In genomic region chr10:33016988-33017387, GRCh38 we compare ENCODE assay signal across 2 cellular contexts.
TF ChIP-seq lines count a peak whose summit lies in the region.

No MANE protein-coding gene starts in this region.

TF ChIP-seq in SK-N-SH treated with all-trans-retinoic acid at 6 μM for 48 hours, 23 proteins besides CTCF, POLR2A, EP300 and RAD21:
- TF ChIP-seq CSRNP3 (CRISPR knock-in tag; IDR thresholded peaks at IDR 0.05) (no peak), ZNF565 (CRISPR knock-in tag; conservative IDR thresholded peaks at IDR 0.05; ENCODE audit: low read depth) (no peak), ZNF8 (CRISPR knock-in tag; IDR thresholded peaks at IDR 0.05) (peak; percentile 51; the same call in 1 of the 2 replicates), BACH2 (CRISPR knock-in tag; IDR thresholded peaks at IDR 0.05; ENCODE audit: borderline replicate concordance) (no peak)

TF ChIP-seq in SK-N-SH, 30 proteins besides CTCF, POLR2A, EP300 and RAD21:
- TF ChIP-seq REST (IDR thresholded peaks at IDR 0.05; ENCODE audit: low read depth, low read length), result no peak
- no peak for TF ChIP-seq MXI1 (IDR thresholded peaks at IDR 0.05; ENCODE audit: low read depth, low read length)
- TF ChIP-seq ZBTB33 (IDR thresholded peaks at IDR 0.05; ENCODE audit: borderline replicate concordance, low read depth), result no peak
